34 cellular contexts compared by ENCODE assay signal in genomic region chr7:24955313-24955712, GRCh38.
"Had no signal": no experiment of that assay in that cellular context is flagged by ENCODE, and none has a peak within 500 bp of the region (broad histone marks: within the 10 kb centered on the region; RNA-seq: fewer than 3 reads in every experiment).

No MANE protein-coding gene starts in this region.

- H3K4me3 Mint-ChIP-seq: activated B cell treated with CpG ODN at 0.5 μM for 24 hours; activated CD4-positive, alpha-beta memory T cell treated with anti-CD3 and anti-CD28 coated beads for 36 hours; activated CD4-positive, alpha-beta T cell treated with anti-CD3 and anti-CD28 coated beads, Interleukin-2, amount 10 ng/mL, durations not matched to agents 24 days and 14 days; activated CD8-positive, alpha-beta T cell treated with anti-CD3 and anti-CD28 coated beads for 36 hours; activated naive CD4-positive, alpha-beta T cell treated with anti-CD3 and anti-CD28 coated beads for 36 hours; activated naive CD8-positive, alpha-beta T cell treated with anti-CD3 and anti-CD28 coated beads for 36 hours; activated T-cell treated with anti-CD3 and anti-CD28 coated beads, Interleukin-2, amount 50 U/mL, for 4 hours; activated T-cell treated with anti-CD3 and anti-CD28 coated beads, Interleukin-2, amount 50 U/mL, for 72 hours; activated T-helper 1 cell treated with anti-CD3 and anti-CD28 coated beads, Interleukin-12 subunit alpha, Interleukin-12 subunit beta, Interleukin-2, Interleukin-4 antibody, amounts not matched to agents 30 ng/mL and 10 ng/mL and 1 ng/mL, durations not matched to agents 14 hours and 24 hours and 36 hours; activated T-helper 17 cell treated with anti-CD3 and anti-CD28 coated beads, Interleukin-2, amount 50 U/mL, for 72 hours; T-helper 1 cell treated with Interleukin-12 subunit alpha and Interleukin-12 subunit beta and Interleukin-4 antibody, amounts not matched to agents 30 μg/mL and 1 μg/mL, for 36 hours; T-helper 2 cell treated with Interferon-gamma antibody and Interleukin-4, amounts not matched to agents 5 μg/mL and 100 μg/mL, for 36 hours had no signal

- H3K9me3 ChIP-seq: adrenal gland, body of pancreas, breast epithelium had no signal

- H3K4me1 ChIP-seq: adrenal gland, body of pancreas had no signal

- DNase-seq: activated B cell treated with CpG ODN at 0.5 μM for 24 hours; activated CD4-positive, alpha-beta memory T cell treated with anti-CD3 and anti-CD28 coated beads for 36 hours; activated CD4-positive, alpha-beta T cell treated with anti-CD3 and anti-CD28 coated beads for 4 hours; activated CD4-positive, alpha-beta T cell treated with anti-CD3 and anti-CD28 coated beads, Interleukin-2, amount 10 ng/mL, durations not matched to agents 24 days and 14 days; activated CD4-positive, alpha-beta T cell treated with anti-CD3 and anti-CD28 coated beads, Interleukin-2, amount 50 U/mL, for 4 hours; activated CD4-positive, CD25-positive, alpha-beta regulatory T cell treated with anti-CD3 and anti-CD28 coated beads, Interleukin-2, amount 50 U/mL, for 72 hours; activated CD8-positive, alpha-beta memory T cell treated with anti-CD3 and anti-CD28 coated beads, Interleukin-2, amount 50 U/mL, for 4 hours; activated CD8-positive, alpha-beta T cell treated with anti-CD3 and anti-CD28 coated beads for 36 hours; activated effector memory CD4-positive, alpha-beta T cell treated with anti-CD3 and anti-CD28 coated beads, Interleukin-2, amount 50 U/mL, for 16 hours; activated gamma-delta T cell treated with Interleukin-2 at 50 U/mL for 16 hours; activated naive CD4-positive, alpha-beta T cell; activated naive CD4-positive, alpha-beta T cell treated with anti-CD3 and anti-CD28 coated beads for 36 hours; activated naive CD4-positive, alpha-beta T cell treated with anti-CD3 and anti-CD28 coated beads, Interleukin-2, amount 50 U/mL, for 16 hours; activated naive CD8-positive, alpha-beta T cell treated with anti-CD3 and anti-CD28 coated beads for 36 hours; activated T-cell treated with anti-CD3 and anti-CD28 coated beads for 4 hours; activated T-cell treated with anti-CD3 and anti-CD28 coated beads, Interleukin-2, amount 50 U/mL, for 1 hour; activated T-cell treated with anti-CD3 and anti-CD28 coated beads, Interleukin-2, amount 50 U/mL, for 4 hours; activated T-cell treated with anti-CD3 and anti-CD28 coated beads, Interleukin-2, amount 50 U/mL, for 72 hours; adrenal gland; amniotic stem cell; aorta; body of pancreas; brain microvascular endothelial cell; central memory CD4-positive, alpha-beta T cell; cerebellar nuclear complex; T-helper 1 cell; T-helper 2 cell; T-helper 9 cell had no signal

- H3K4me3 ChIP-seq: adrenal gland, body of pancreas, breast epithelium had no signal

- H3K9me3 Mint-ChIP-seq: activated B cell treated with CpG ODN at 0.5 μM for 24 hours; activated CD4-positive, alpha-beta memory T cell treated with anti-CD3 and anti-CD28 coated beads for 36 hours; activated CD4-positive, alpha-beta T cell treated with anti-CD3 and anti-CD28 coated beads, Interleukin-2, amount 10 ng/mL, durations not matched to agents 24 days and 14 days; activated CD8-positive, alpha-beta T cell treated with anti-CD3 and anti-CD28 coated beads for 36 hours; activated naive CD4-positive, alpha-beta T cell treated with anti-CD3 and anti-CD28 coated beads for 36 hours; activated T-cell treated with anti-CD3 and anti-CD28 coated beads, Interleukin-2, amount 50 U/mL, for 4 hours; activated T-cell treated with anti-CD3 and anti-CD28 coated beads, Interleukin-2, amount 50 U/mL, for 72 hours; activated T-helper 1 cell treated with anti-CD3 and anti-CD28 coated beads, Interleukin-12 subunit alpha, Interleukin-12 subunit beta, Interleukin-2, Interleukin-4 antibody, amounts not matched to agents 30 ng/mL and 10 ng/mL and 1 ng/mL, durations not matched to agents 14 hours and 24 hours and 36 hours; activated T-helper 17 cell treated with anti-CD3 and anti-CD28 coated beads, Interleukin-2, amount 50 U/mL, for 72 hours; T-helper 1 cell treated with Interleukin-12 subunit alpha and Interleukin-12 subunit beta and Interleukin-4 antibody, amounts not matched to agents 30 μg/mL and 1 μg/mL, for 36 hours; T-helper 2 cell treated with Interferon-gamma antibody and Interleukin-4, amounts not matched to agents 5 μg/mL and 100 μg/mL, for 36 hours had no signal

- H3K36me3 ChIP-seq: adrenal gland, brain microvascular endothelial cell, breast epithelium had no signal

- H3K27ac ChIP-seq: adrenal gland, body of pancreas, brain microvascular endothelial cell, breast epithelium, VCaP had no signal

- H3K27me3 ChIP-seq: adrenal gland, body of pancreas, brain microvascular endothelial cell, breast epithelium had no signal

- H3K27ac Mint-ChIP-seq: activated B cell treated with CpG ODN at 0.5 μM for 24 hours; activated CD4-positive, alpha-beta memory T cell treated with anti-CD3 and anti-CD28 coated beads for 36 hours; activated CD4-positive, alpha-beta T cell treated with anti-CD3 and anti-CD28 coated beads, Interleukin-2, amount 10 ng/mL, durations not matched to agents 24 days and 14 days; activated CD8-positive, alpha-beta T cell treated with anti-CD3 and anti-CD28 coated beads for 36 hours; activated naive CD4-positive, alpha-beta T cell treated with anti-CD3 and anti-CD28 coated beads for 36 hours; activated naive CD8-positive, alpha-beta T cell treated with anti-CD3 and anti-CD28 coated beads for 36 hours; activated T-helper 1 cell treated with anti-CD3 and anti-CD28 coated beads, Interleukin-12 subunit alpha, Interleukin-12 subunit beta, Interleukin-2, Interleukin-4 antibody, amounts not matched to agents 30 ng/mL and 10 ng/mL and 1 ng/mL, durations not matched to agents 14 hours and 24 hours and 36 hours; activated T-helper 17 cell treated with anti-CD3 and anti-CD28 coated beads, Interleukin-2, amount 50 U/mL, for 72 hours; T-helper 1 cell treated with Interleukin-12 subunit alpha and Interleukin-12 subunit beta and Interleukin-4 antibody, amounts not matched to agents 30 μg/mL and 1 μg/mL, for 36 hours; T-helper 2 cell treated with Interferon-gamma antibody and Interleukin-4, amounts not matched to agents 5 μg/mL and 100 μg/mL, for 36 hours had no signal

- ATAC-seq: activated CD8-positive, alpha-beta T cell treated with anti-CD3 and anti-CD28 coated beads for 36 hours; activated T-cell treated with anti-CD3 and anti-CD28 coated beads, Interleukin-2, amount 50 U/mL, for 4 hours; activated T-cell treated with anti-CD3 and anti-CD28 coated beads, Interleukin-2, amount 50 U/mL, for 72 hours; activated T-helper 17 cell treated with anti-CD3 and anti-CD28 coated beads, Interleukin-2, amount 50 U/mL, for 72 hours; body of pancreas had no signal

- H3K27me3 Mint-ChIP-seq: activated B cell treated with CpG ODN at 0.5 μM for 24 hours; activated CD4-positive, alpha-beta memory T cell treated with anti-CD3 and anti-CD28 coated beads for 36 hours; activated CD4-positive, alpha-beta T cell treated with anti-CD3 and anti-CD28 coated beads, Interleukin-2, amount 10 ng/mL, durations not matched to agents 24 days and 14 days; activated CD8-positive, alpha-beta T cell treated with anti-CD3 and anti-CD28 coated beads for 36 hours; activated naive CD8-positive, alpha-beta T cell treated with anti-CD3 and anti-CD28 coated beads for 36 hours; activated T-helper 17 cell treated with anti-CD3 and anti-CD28 coated beads, Interleukin-2, amount 50 U/mL, for 72 hours had no signal
